In the genomic region with DNA sequence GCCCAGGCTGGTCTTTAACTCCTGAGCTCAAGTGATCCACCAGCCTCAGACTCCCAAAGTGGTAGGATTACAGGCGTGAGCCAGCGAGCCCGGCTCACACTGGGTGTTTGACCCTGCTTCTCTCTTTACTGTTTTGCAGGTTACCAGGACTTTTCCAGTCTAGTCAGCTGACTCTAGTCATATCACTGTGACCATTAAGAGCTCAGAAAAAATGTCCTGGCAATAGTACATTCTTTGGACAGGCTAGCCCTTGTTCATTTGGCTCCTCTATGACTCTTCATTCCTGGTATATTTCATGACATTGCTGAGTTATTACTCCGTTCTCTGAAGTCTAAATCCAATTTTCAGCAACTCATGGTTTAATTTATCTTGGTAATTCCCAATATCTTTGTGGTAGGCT, we compare ENCODE assay signal across 1 cellular context.
TF ChIP-seq lines count a peak whose summit lies in the region.

No MANE protein-coding gene starts in this region.

TF ChIP-seq in SK-N-SH, 30 proteins besides CTCF, POLR2A, EP300 and RAD21 (continued from another document):
- TF ChIP-seq, protein P1, sequence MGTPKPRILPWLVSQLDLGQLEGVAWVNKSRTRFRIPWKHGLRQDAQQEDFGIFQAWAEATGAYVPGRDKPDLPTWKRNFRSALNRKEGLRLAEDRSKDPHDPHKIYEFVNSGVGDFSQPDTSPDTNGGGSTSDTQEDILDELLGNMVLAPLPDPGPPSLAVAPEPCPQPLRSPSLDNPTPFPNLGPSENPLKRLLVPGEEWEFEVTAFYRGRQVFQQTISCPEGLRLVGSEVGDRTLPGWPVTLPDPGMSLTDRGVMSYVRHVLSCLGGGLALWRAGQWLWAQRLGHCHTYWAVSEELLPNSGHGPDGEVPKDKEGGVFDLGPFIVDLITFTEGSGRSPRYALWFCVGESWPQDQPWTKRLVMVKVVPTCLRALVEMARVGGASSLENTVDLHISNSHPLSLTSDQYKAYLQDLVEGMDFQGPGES (IDR thresholded peaks at IDR 0.05; ENCODE audit: low read depth, low read length) = no peak
- TF ChIP-seq RXRA (IDR thresholded peaks at IDR 0.05; ENCODE audit: borderline replicate concordance, low read depth) = no peak
- no peak for TF ChIP-seq RFX5 (IDR thresholded peaks at IDR 0.05; ENCODE audit: low read length)
- TF ChIP-seq, protein P2, sequence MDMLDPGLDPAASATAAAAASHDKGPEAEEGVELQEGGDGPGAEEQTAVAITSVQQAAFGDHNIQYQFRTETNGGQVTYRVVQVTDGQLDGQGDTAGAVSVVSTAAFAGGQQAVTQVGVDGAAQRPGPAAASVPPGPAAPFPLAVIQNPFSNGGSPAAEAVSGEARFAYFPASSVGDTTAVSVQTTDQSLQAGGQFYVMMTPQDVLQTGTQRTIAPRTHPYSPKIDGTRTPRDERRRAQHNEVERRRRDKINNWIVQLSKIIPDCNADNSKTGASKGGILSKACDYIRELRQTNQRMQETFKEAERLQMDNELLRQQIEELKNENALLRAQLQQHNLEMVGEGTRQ (IDR thresholded peaks at IDR 0.05; ENCODE audit: borderline replicate concordance, low read depth, low read length) = no peak
- TF ChIP-seq TEAD4 (IDR thresholded peaks at IDR 0.05; ENCODE audit: borderline replicate concordance, insufficient read depth) = no peak
- TF ChIP-seq POLR2AphosphoS5 (IDR thresholded peaks at IDR 0.05; ENCODE audit: low read depth, low read length) = no peak
- no peak for TF ChIP-seq YY1 (IDR thresholded peaks at IDR 0.05; ENCODE audit: low read depth)
